1 cellular context compared by ENCODE assay signal in genomic region chr16:21312863-21313372, GRCh38. TPM values are rescaled to one million over a fixed set of nuclear protein-coding genes. Genes with fewer than 3 reads are reported as not detected.
"Had no signal": no experiment of that assay in that cellular context is flagged by ENCODE, and none has a peak within 500 bp of the region (broad histone marks: within the 10 kb centered on the region; RNA-seq: fewer than 3 reads in every experiment).

No MANE protein-coding gene starts in this region.

RNA-seq across cellular contexts. Expression of gene CRYM, which starts 34.8 kb away (rescaled TPM):
- total RNA-seq: G401 had no signal
